8 cellular contexts compared by ENCODE assay signal in the genomic region with DNA sequence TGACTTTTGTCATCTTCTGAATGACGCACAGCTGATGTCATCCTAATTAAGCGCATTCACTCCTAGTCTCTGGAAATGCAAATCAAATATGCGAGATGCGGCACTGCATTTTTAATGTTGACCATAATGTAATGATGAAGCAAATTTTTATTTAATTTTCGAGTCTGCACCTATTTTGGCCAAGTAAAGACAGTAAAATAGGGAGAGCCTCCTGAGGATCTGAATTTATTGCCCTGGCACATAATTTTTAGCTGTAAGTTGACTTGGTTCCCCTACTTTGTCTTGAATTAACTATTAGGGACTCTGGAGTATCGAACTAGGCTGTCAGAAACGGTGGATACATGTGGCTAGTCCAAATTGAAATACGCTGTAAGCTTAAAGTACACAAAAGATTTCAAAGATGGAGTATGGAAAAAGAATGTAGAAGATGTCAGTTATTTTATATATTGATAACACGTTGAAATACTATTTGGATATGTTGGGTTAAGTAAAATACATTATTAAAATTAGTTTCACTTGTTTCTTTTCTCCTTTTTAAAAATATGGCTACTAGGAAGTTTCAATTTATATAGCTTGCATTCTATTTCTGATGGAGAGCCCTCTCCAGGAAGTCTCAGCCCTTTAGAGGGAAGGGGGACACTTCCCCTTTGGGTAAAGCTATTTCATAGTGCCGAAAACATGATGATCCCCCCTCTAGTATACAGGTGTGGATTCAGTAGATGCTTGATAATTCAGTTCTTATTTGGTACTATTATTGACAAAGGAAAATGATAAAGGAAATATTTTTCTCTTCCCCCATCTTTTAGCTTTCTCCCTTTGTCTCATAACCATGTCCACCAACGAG. TPM values are rescaled to one million over a fixed set of nuclear protein-coding genes. Genes with fewer than 3 reads are reported as not detected.
DNase-seq lines count a peak whose midpoint lies in the region; ATAC-seq and TF ChIP-seq lines count a peak whose summit lies in the region.

No MANE protein-coding gene starts in this region.

- no peaks in the 10 kb centered on the region for H3K4me1 ChIP-seq in right cardiac atrium (ENCODE audit: control insufficient read depth, insufficient read depth, low read length)
- peaks cover 24% of the 10 kb centered on the region for H3K4me1 ChIP-seq in smooth muscle cell (ENCODE audit: low read depth)

- H2AFZ ChIP-seq in smooth muscle cell (ENCODE audit: low read depth), result peak overlapping the region; percentile 67

- H3K4me3 Mint-ChIP-seq in activated CD4-positive, alpha-beta T cell treated with anti-CD3 and anti-CD28 coated beads, Interleukin-2, amount 10 ng/mL, durations not matched to agents 7 days and 5 days, result peak overlapping the region; percentile 96

- peak overlapping the region; percentile 95 for H3K9ac ChIP-seq in smooth muscle cell (ENCODE audit: low read depth)

- CTCF ChIA-PET in activated CD4-positive, alpha-beta T cell treated with anti-CD3 and anti-CD28 coated beads, Interleukin-2, amount 10 ng/mL, durations not matched to agents 7 days and 5 days (lab: Charles Lee), result interaction anchor here (0.9 to 2.4 kb wide), 5 partner anchors 12 to 69 kb away, joined by 3 to 8 read pairs (median 4); no protein-coding TSS in a partner anchor

- intact Hi-C loops in right cardiac atrium (cut with DNase I), result no loop called here

- H4K20me1 ChIP-seq in smooth muscle cell (ENCODE audit: low read depth), result peaks cover 7% of the 10 kb centered on the region

- no peaks in the 10 kb centered on the region for H3K27me3 ChIP-seq in right cardiac atrium (ENCODE audit: control insufficient read depth, insufficient read depth)
- H3K27me3 ChIP-seq in smooth muscle cell (ENCODE audit: low read depth), result no peaks in the 10 kb centered on the region

- peak overlapping the region; percentile 54 for H3K4me3 ChIP-seq in right cardiac atrium (ENCODE audit: low read length)
- peak overlapping the region; percentile 88 for H3K4me3 ChIP-seq in smooth muscle cell

- no peaks in the 10 kb centered on the region for H3K9me3 Mint-ChIP-seq in activated CD4-positive, alpha-beta T cell treated with anti-CD3 and anti-CD28 coated beads, Interleukin-2, amount 10 ng/mL, durations not matched to agents 7 days and 5 days

- H3K9me3 ChIP-seq in right cardiac atrium (ENCODE audit: control insufficient read depth, low read length), result no peaks in the 10 kb centered on the region
- no peaks in the 10 kb centered on the region for H3K9me3 ChIP-seq in smooth muscle cell (replicated peaks; ENCODE audit: low read depth)

- TF ChIP-seq CTCF in VCaP (conservative IDR thresholded peaks at IDR 0.05) (no peak), smooth muscle cell (IDR thresholded peaks at IDR 0.05; ENCODE audit: borderline replicate concordance, insufficient read depth, poor library complexity, severe bottlenecking) (no peak)

- H3K27ac Mint-ChIP-seq in activated CD4-positive, alpha-beta T cell treated with anti-CD3 and anti-CD28 coated beads, Interleukin-2, amount 10 ng/mL, durations not matched to agents 7 days and 5 days, result peak overlapping the region; percentile 97

- H3K27me3 Mint-ChIP-seq in activated CD4-positive, alpha-beta T cell treated with anti-CD3 and anti-CD28 coated beads, Interleukin-2, amount 10 ng/mL, durations not matched to agents 7 days and 5 days, result no peaks in the 10 kb centered on the region

- peak overlapping the region; percentile 95 for H3K4me2 ChIP-seq in smooth muscle cell

- POLR2A ChIA-PET in activated CD4-positive, alpha-beta T cell treated with anti-CD3 and anti-CD28 coated beads, Interleukin-2, amount 10 ng/mL, durations not matched to agents 7 days and 5 days (lab: Charles Lee), result no interaction called here

- peaks cover 41% of the 10 kb centered on the region for H3K36me3 Mint-ChIP-seq in activated CD4-positive, alpha-beta T cell treated with anti-CD3 and anti-CD28 coated beads, Interleukin-2, amount 10 ng/mL, durations not matched to agents 7 days and 5 days (ENCODE audit: low read depth)

- H3K27ac ChIP-seq in VCaP (peak overlapping the region; percentile 78), right cardiac atrium (ENCODE audit: low read length) (no peak overlapping the region), smooth muscle cell (ENCODE audit: low read depth) (peak overlapping the region; percentile 96)

- peaks cover 32% of the 10 kb centered on the region for H3K4me1 Mint-ChIP-seq in activated CD4-positive, alpha-beta T cell treated with anti-CD3 and anti-CD28 coated beads, Interleukin-2, amount 10 ng/mL, durations not matched to agents 7 days and 5 days

- WGBS in right cardiac atrium, result 12% methylated on average over 11 of the region's 11 CpGs
- 12% methylated on average over 11 of the region's 11 CpGs for WGBS in smooth muscle cell (ENCODE audit: low lambda C conversion rate)

- H3F3A ChIP-seq in smooth muscle cell (ENCODE audit: low read depth), result no peaks in the 10 kb centered on the region

- no peak for DNase-seq in activated CD4-positive, alpha-beta T cell treated with anti-CD3 and anti-CD28 coated beads, Interleukin-2, amount 10 ng/mL, durations not matched to agents 7 days and 5 days
- no peak for DNase-seq in activated CD4-positive, alpha-beta T cell treated with anti-CD3 and anti-CD28 coated beads for 1 hour
- no peak for DNase-seq in right cardiac atrium
- DNase-seq in smooth muscle cell (lab: John Stamatoyannopoulos, UW; ENCODE audit: unreplicated experiment), result no peak
- DNase-seq in NCI-H2029 (lab: John Stamatoyannopoulos, UW), result no peak
- DNase-seq in stimulated activated CD4-positive, alpha-beta T cell treated with anti-CD3 and anti-CD28 coated beads, Interleukin-12 subunit alpha, Interleukin-12 subunit beta, amount 100 ng/mL, for 4 hours, result no peak

- H3K36me3 ChIP-seq in smooth muscle cell (ENCODE audit: low read depth), result peaks cover 9% of the 10 kb centered on the region

- ATAC-seq in right cardiac atrium (no peak), HG03108 (IDR thresholded peaks at IDR 0.05; ENCODE audit: unreplicated experiment) (no peak)

- peaks cover 36% of the 10 kb centered on the region for H3K79me2 ChIP-seq in smooth muscle cell (ENCODE audit: low read depth)

RNA-seq across cellular contexts. Expression of a gene that starts 1.0 kb away (rescaled TPM):
- total RNA-seq in activated CD4-positive, alpha-beta T cell treated with anti-CD3 and anti-CD28 coated beads, Interleukin-2, amount 10 ng/mL, durations not matched to agents 7 days and 5 days, result 100 to 1,000 TPM; 265 to 292 TPM
- 10 to 100 TPM; 16.7 to 29.5 (median 22.6) TPM for total RNA-seq in right cardiac atrium
- polyA plus RNA-seq in right cardiac atrium, result 16.5 TPM
- total RNA-seq in smooth muscle cell, result 84.6 and 88.3 TPM in 2 replicates
- 108 and 135 TPM in 2 replicates for polyA plus RNA-seq in smooth muscle cell

RNA-seq across cellular contexts. Expression of a gene that starts 40.3 kb away (rescaled TPM):
- 1 to 10 TPM; 3.5 to 4.7 TPM for total RNA-seq in activated CD4-positive, alpha-beta T cell treated with anti-CD3 and anti-CD28 coated beads, Interleukin-2, amount 10 ng/mL, durations not matched to agents 7 days and 5 days
- total RNA-seq in right cardiac atrium (1 to 10 TPM; 5.9 to 7.4 (median 6.9) TPM), smooth muscle cell (4.9 and 8.9 TPM in 2 replicates)
- polyA plus RNA-seq in right cardiac atrium (12.0 TPM), smooth muscle cell (8.0 and 10.5 TPM in 2 replicates)
